21 cellular contexts compared by ENCODE assay signal in genomic region chr3:128339491-128340012, GRCh38.
"Had no signal": no experiment of that assay in that cellular context is flagged by ENCODE, and none has a peak within 500 bp of the region (broad histone marks: within the 10 kb centered on the region; RNA-seq: fewer than 3 reads in every experiment).

No MANE protein-coding gene starts in this region.

- H3K27ac Mint-ChIP-seq: activated CD4-positive, alpha-beta memory T cell treated with anti-CD3 and anti-CD28 coated beads, Interleukin-2, amount 10 ng/mL, durations not matched to agents 7 days and 5 days; activated CD4-positive, alpha-beta T cell treated with anti-CD3 and anti-CD28 coated beads, Interleukin-2, amount 10 ng/mL, durations not matched to agents 24 days and 14 days; activated naive CD8-positive, alpha-beta T cell treated with anti-CD3 and anti-CD28 coated beads, Interleukin-2, amount 50 U/mL, for 24 hours; activated T-cell treated with anti-CD3 and anti-CD28 coated beads, Interleukin-2, amount 50 U/mL, for 72 hours; dendritic cell treated with granulocyte-macrophage colony-stimulating factor and Interleukin-4, amounts not matched to agents 40 ng/mL and 50 ng/mL, for 4 days; natural killer cell treated with Interleukin-12 subunit alpha and Interleukin-12 subunit beta and Interleukin-15 and Interleukin-18, amount 100 ng/mL, for 72 hours had no signal

- H3K4me2 ChIP-seq: hepatocyte had no signal

- H3K27ac ChIP-seq: foreskin keratinocyte, hepatocyte, left ventricle myocardium inferior, thoracic aorta had no signal

- H3K27me3 ChIP-seq: foreskin keratinocyte, hepatocyte had no signal

- H3K4me3 Mint-ChIP-seq: activated CD4-positive, alpha-beta memory T cell treated with anti-CD3 and anti-CD28 coated beads, Interleukin-2, amount 10 ng/mL, durations not matched to agents 7 days and 5 days; activated CD4-positive, alpha-beta T cell treated with anti-CD3 and anti-CD28 coated beads, Interleukin-2, amount 10 ng/mL, durations not matched to agents 24 days and 14 days; activated naive CD8-positive, alpha-beta T cell treated with anti-CD3 and anti-CD28 coated beads, Interleukin-2, amount 50 U/mL, for 24 hours; activated T-cell treated with anti-CD3 and anti-CD28 coated beads, Interleukin-2, amount 50 U/mL, for 72 hours; dendritic cell treated with granulocyte-macrophage colony-stimulating factor and Interleukin-4, amounts not matched to agents 40 ng/mL and 50 ng/mL, for 4 days; natural killer cell treated with Interleukin-12 subunit alpha and Interleukin-12 subunit beta and Interleukin-15 and Interleukin-18, amount 100 ng/mL, for 72 hours had no signal

- H3K36me3 Mint-ChIP-seq: natural killer cell treated with Interleukin-12 subunit alpha and Interleukin-12 subunit beta and Interleukin-15 and Interleukin-18, amount 100 ng/mL, for 72 hours had no signal

- ATAC-seq: activated CD4-positive, CD25-positive, alpha-beta regulatory T cell treated with anti-CD3 and anti-CD28 coated beads, Interleukin-2, amount 50 U/mL, for 24 hours; activated naive CD8-positive, alpha-beta T cell treated with anti-CD3 and anti-CD28 coated beads, Interleukin-2, amount 50 U/mL, for 24 hours; activated T-cell treated with anti-CD3 and anti-CD28 coated beads, Interleukin-2, amount 50 U/mL, for 72 hours; foreskin keratinocyte; natural killer cell treated with Interleukin-12 subunit alpha and Interleukin-12 subunit beta and Interleukin-15 and Interleukin-18, amount 100 ng/mL, for 72 hours had no signal

- H3K9me3 ChIP-seq: left ventricle myocardium inferior, thoracic aorta had no signal

- H3K79me2 ChIP-seq: hepatocyte had no signal

- H3K9me3 Mint-ChIP-seq: activated CD4-positive, alpha-beta memory T cell treated with anti-CD3 and anti-CD28 coated beads, Interleukin-2, amount 10 ng/mL, durations not matched to agents 7 days and 5 days; activated CD4-positive, alpha-beta T cell treated with anti-CD3 and anti-CD28 coated beads, Interleukin-2, amount 10 ng/mL, durations not matched to agents 24 days and 14 days; activated naive CD8-positive, alpha-beta T cell treated with anti-CD3 and anti-CD28 coated beads, Interleukin-2, amount 50 U/mL, for 24 hours; activated T-cell treated with anti-CD3 and anti-CD28 coated beads, Interleukin-2, amount 50 U/mL, for 72 hours; dendritic cell treated with granulocyte-macrophage colony-stimulating factor and Interleukin-4, amounts not matched to agents 40 ng/mL and 50 ng/mL, for 4 days; natural killer cell treated with Interleukin-12 subunit alpha and Interleukin-12 subunit beta and Interleukin-15 and Interleukin-18, amount 100 ng/mL, for 72 hours had no signal

- H3K4me1 Mint-ChIP-seq: activated CD4-positive, alpha-beta memory T cell treated with anti-CD3 and anti-CD28 coated beads, Interleukin-2, amount 10 ng/mL, durations not matched to agents 7 days and 5 days; activated CD4-positive, alpha-beta T cell treated with anti-CD3 and anti-CD28 coated beads, Interleukin-2, amount 10 ng/mL, durations not matched to agents 24 days and 14 days; activated naive CD8-positive, alpha-beta T cell treated with anti-CD3 and anti-CD28 coated beads, Interleukin-2, amount 50 U/mL, for 24 hours had no signal

- DNase-seq: activated CD4-positive, alpha-beta memory T cell treated with anti-CD3 and anti-CD28 coated beads, Interleukin-2, amount 10 ng/mL, durations not matched to agents 7 days and 5 days; activated CD4-positive, alpha-beta T cell treated with anti-CD3 and anti-CD28 coated beads, Interleukin-2, amount 10 ng/mL, durations not matched to agents 24 days and 14 days; activated effector memory CD4-positive, alpha-beta T cell treated with anti-CD3 and anti-CD28 coated beads, Interleukin-2, amount 50 U/mL, for 16 hours; activated naive CD4-positive, alpha-beta T cell treated with anti-CD3 and anti-CD28 coated beads, Interleukin-2, amount 50 U/mL, for 16 hours; activated naive CD8-positive, alpha-beta T cell treated with anti-CD3 and anti-CD28 coated beads, Interleukin-2, amount 50 U/mL, for 24 hours; activated T-cell treated with anti-CD3 and anti-CD28 coated beads, Interleukin-2, amount 50 U/mL, for 72 hours; effector CD4-positive, alpha-beta T cell; erythroblast; foreskin keratinocyte; kidney glomerular epithelial cell; left ventricle myocardium inferior; nucleus accumbens; retina; stimulated activated CD4-positive, alpha-beta T cell treated with anti-CD3 and anti-CD28 coated beads, Interleukin-4, amount 100 ng/mL, for 24 hours; stimulated activated naive CD4-positive, alpha-beta T cell treated with Interleukin-2 at 50 U/mL for 16 hours; T-helper 9 cell had no signal

- H2AFZ ChIP-seq: hepatocyte had no signal

- H3K27me3 Mint-ChIP-seq: activated CD4-positive, alpha-beta memory T cell treated with anti-CD3 and anti-CD28 coated beads, Interleukin-2, amount 10 ng/mL, durations not matched to agents 7 days and 5 days; activated CD4-positive, alpha-beta T cell treated with anti-CD3 and anti-CD28 coated beads, Interleukin-2, amount 10 ng/mL, durations not matched to agents 24 days and 14 days; activated naive CD8-positive, alpha-beta T cell treated with anti-CD3 and anti-CD28 coated beads, Interleukin-2, amount 50 U/mL, for 24 hours; dendritic cell treated with granulocyte-macrophage colony-stimulating factor and Interleukin-4, amounts not matched to agents 40 ng/mL and 50 ng/mL, for 4 days; natural killer cell treated with Interleukin-12 subunit alpha and Interleukin-12 subunit beta and Interleukin-15 and Interleukin-18, amount 100 ng/mL, for 72 hours had no signal

- H3K4me3 ChIP-seq: hepatocyte, left ventricle myocardium inferior, thoracic aorta had no signal
